In the genomic region with DNA sequence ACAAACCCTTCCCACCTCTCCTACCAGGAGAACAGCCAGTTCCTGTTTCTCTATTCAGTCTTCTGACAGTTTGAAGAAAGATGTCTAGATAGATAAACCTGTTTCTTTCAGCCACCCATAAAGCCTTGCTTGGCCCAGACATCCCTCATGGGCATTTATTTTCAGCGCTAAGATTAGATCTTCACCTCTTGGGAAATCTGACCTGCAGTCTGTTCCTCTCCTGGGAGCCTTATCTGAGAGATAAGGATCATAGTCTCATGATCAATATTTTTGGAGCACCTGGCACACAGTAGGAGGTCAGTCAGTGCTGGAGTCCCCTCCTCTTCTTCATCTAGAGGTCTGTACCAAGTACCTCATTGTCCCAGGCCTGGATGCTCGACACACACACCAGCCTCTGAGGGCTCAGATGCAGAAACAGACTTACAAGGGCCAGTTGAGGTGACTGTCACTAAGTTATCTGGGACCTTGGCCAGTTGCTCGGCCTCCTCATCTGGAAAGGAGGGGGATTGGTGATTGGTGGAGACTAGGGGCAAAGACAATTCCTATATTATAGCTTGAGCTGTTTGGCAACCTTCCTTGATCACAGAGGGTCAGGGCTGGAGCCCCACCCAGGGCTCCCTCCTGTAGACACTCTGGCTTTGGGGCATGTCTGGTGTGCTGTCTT, we compare ENCODE assay signal across 25 cellular contexts. TPM values are rescaled to one million over a fixed set of nuclear protein-coding genes. Genes with fewer than 3 reads are reported as not detected.
DNase-seq lines count a peak whose midpoint lies in the region; ATAC-seq, FAIRE-seq and TF ChIP-seq lines count a peak whose summit lies in the region.
"Had no signal": no experiment of that assay in that cellular context is flagged by ENCODE, and none has a peak within 500 bp of the region (broad histone marks: within the 10 kb centered on the region; RNA-seq: fewer than 3 reads in every experiment).

No MANE protein-coding gene starts in this region.

- no peak overlapping the region for H3K9ac ChIP-seq in BLaER1
- peak overlapping the region; percentile 38 to 66; a peak in 3 of 4 replicates for H3K9ac ChIP-seq in K562 (ENCODE audit: insufficient read depth in 1 of 2, low read depth in 2 of 2, low read length in 2 of 2)
- H3K9ac ChIP-seq in parathyroid adenoma: no peak overlapping the region

- no peaks in the 10 kb centered on the region for H3K9me3 Mint-ChIP-seq in activated CD4-positive, alpha-beta T cell treated with anti-CD3 and anti-CD28 coated beads for 36 hours (ENCODE audit: low read depth)
- no peaks in the 10 kb centered on the region for H3K9me3 Mint-ChIP-seq in activated T-helper 2 cell treated with anti-CD3 and anti-CD28 coated beads, Interferon-gamma antibody, Interleukin-2, Interleukin-4, amounts not matched to agents 10 μg/mL and 5 μg/mL and 100 μg/mL, durations not matched to agents 14 hours and 24 hours and 36 hours
- H3K9me3 Mint-ChIP-seq: CD8-positive, alpha-beta T cell; nephron progenitor cell; T-helper 1 cell treated with Interleukin-12 subunit alpha and Interleukin-12 subunit beta and Interleukin-4 antibody, amounts not matched to agents 30 μg/mL and 1 μg/mL, for 36 hours had no signal

- TF ChIP-seq POLR2A in K562 (conservative IDR thresholded peaks at IDR 0.05): no peak

- H3K27ac Mint-ChIP-seq in activated CD4-positive, alpha-beta T cell treated with anti-CD3 and anti-CD28 coated beads for 36 hours: no peak overlapping the region
- H3K27ac Mint-ChIP-seq in activated T-helper 2 cell treated with anti-CD3 and anti-CD28 coated beads, Interferon-gamma antibody, Interleukin-2, Interleukin-4, amounts not matched to agents 10 μg/mL and 5 μg/mL and 100 μg/mL, durations not matched to agents 14 hours and 24 hours and 36 hours: no peak overlapping the region
- H3K27ac Mint-ChIP-seq: CD8-positive, alpha-beta T cell; nephron progenitor cell; T-helper 1 cell treated with Interleukin-12 subunit alpha and Interleukin-12 subunit beta and Interleukin-4 antibody, amounts not matched to agents 30 μg/mL and 1 μg/mL, for 36 hours had no signal

- no peak for TF ChIP-seq RAD21 in K562 (CRISPR knock-in tag; conservative IDR thresholded peaks at IDR 0.05 in 1 of 2, IDR thresholded peaks at IDR 0.05 in 1 of 2)

- no peak for FAIRE-seq in K562 (lab: Jason Lieb, UNC)
- FAIRE-seq: H1 had no signal

- DNase-seq in K562 (ENCODE audit: extremely low read depth in 1 of 4, low spot score in 3 of 4) (peak in 1 of 4 experiments; percentile 50), occipital lobe (lab: John Stamatoyannopoulos, UW) (no peak), H4 (ENCODE audit: low spot score) (no peak)
- no peak for DNase-seq in activated CD4-positive, alpha-beta T cell treated with anti-CD3 and anti-CD28 coated beads for 36 hours
- no peak for DNase-seq in activated T-helper 2 cell treated with anti-CD3 and anti-CD28 coated beads, Interferon-gamma antibody, Interleukin-2, Interleukin-4, amounts not matched to agents 10 μg/mL and 5 μg/mL and 100 μg/mL, durations not matched to agents 14 hours and 24 hours and 36 hours (ENCODE audit: low spot score)
- DNase-seq: activated CD4-positive, alpha-beta T cell treated with anti-CD3 and anti-CD28 coated beads for 1 hour; activated CD8-positive, alpha-beta memory T cell treated with anti-CD3 and anti-CD28 coated beads, Interleukin-2, amount 50 U/mL, for 4 hours; activated gamma-delta T cell treated with Interleukin-2 at 50 U/mL for 16 hours; amygdala; CD8-positive, alpha-beta T cell; central memory CD4-positive, alpha-beta T cell; DND-41; effector CD4-positive, alpha-beta T cell; MM.1S; NCI-H2081; NCI-H510A treated with DMSO at 0.1 percent for 48 hours; nephron progenitor cell; stimulated activated naive CD4-positive, alpha-beta T cell; transverse colon had no signal

- H2AFZ ChIP-seq in K562 (ENCODE audit: low read depth, low read length) (peak overlapping the region; percentile 88), parathyroid adenoma (peak overlapping the region; percentile 8)

- H3K9me1 ChIP-seq in K562 (ENCODE audit: control insufficient read depth, insufficient read depth, low read length): no peaks in the 10 kb centered on the region

- peak; percentile 6 for ATAC-seq in GM18858 (IDR thresholded peaks at IDR 0.05; ENCODE audit: unreplicated experiment)
- peak; percentile 47 for ATAC-seq in K562
- no peak for ATAC-seq in activated CD4-positive, alpha-beta T cell treated with anti-CD3 and anti-CD28 coated beads for 36 hours
- ATAC-seq: CD8-positive, alpha-beta T cell had no signal

- H4K20me1 ChIP-seq in BLaER1: no peaks in the 10 kb centered on the region
- peaks cover 2% of the 10 kb centered on the region; the same call in 1 of the 2 replicates for H4K20me1 ChIP-seq in K562 (replicated peaks; ENCODE audit: control insufficient read depth, insufficient read depth, low read length)

- TF ChIP-seq CTCF in K562 (IDR thresholded peaks at IDR 0.05 in 2 of 3, conservative IDR thresholded peaks at IDR 0.05 in 1 of 3; ENCODE audit: insufficient read depth in 2 of 3, low read depth in 1 of 3, low read length in 3 of 3) (no peak), parathyroid adenoma (IDR thresholded peaks at IDR 0.05) (peak; percentile 4)

- POLR2A ChIA-PET in K562 (lab: Yijun Ruan, JAX): interaction anchor here (0.8 to 1.4 kb wide), 5 partner anchors 9 to 540 kb away, joined by 3 to 6 read pairs (median 5); no protein-coding TSS in a partner anchor
- POLR2A ChIA-PET in activated CD4-positive, alpha-beta T cell treated with anti-CD3 and anti-CD28 coated beads for 36 hours (lab: Charles Lee): interaction anchor here (1.0 kb wide), 1 partner anchor 81 kb away, joined by 3 read pairs; a partner anchor contains a TSS

- BruUV-seq in K562 (replicated peaks; lab: Mats Ljungman, UMichigan): no TSS peak

- WGBS in K562 (ENCODE audit: insufficient coverage, low coverage, missing lambda C conversion rate): 13% methylated on average over 3 of the region's 3 CpGs

- H3K4me2 ChIP-seq in BLaER1: peak overlapping the region; percentile 21
- H3K4me2 ChIP-seq in K562 (ENCODE audit: insufficient read depth, low read length): peak overlapping the region; percentile 61
- peak overlapping the region; percentile 37 for H3K4me2 ChIP-seq in parathyroid adenoma (ENCODE audit: low read length)

- no peaks in the 10 kb centered on the region for H3K27me3 Mint-ChIP-seq in activated CD4-positive, alpha-beta T cell treated with anti-CD3 and anti-CD28 coated beads for 36 hours
- peaks cover 20% of the 10 kb centered on the region for H3K27me3 Mint-ChIP-seq in activated T-helper 2 cell treated with anti-CD3 and anti-CD28 coated beads, Interferon-gamma antibody, Interleukin-2, Interleukin-4, amounts not matched to agents 10 μg/mL and 5 μg/mL and 100 μg/mL, durations not matched to agents 14 hours and 24 hours and 36 hours (ENCODE audit: low read depth)

- 0 out of 2 replicates have a peak overlapping the region, but pooled peaks have one; percentile 4 for H3K27ac ChIP-seq in BLaER1
- H3K27ac ChIP-seq in K562 (ENCODE audit: extremely low read depth, low read depth, low read length): peak overlapping the region; percentile 92
- peak overlapping the region; percentile 91 for H3K27ac ChIP-seq in parathyroid adenoma
- H3K27ac ChIP-seq: transverse colon had no signal

- H3K79me2 ChIP-seq in K562 (ENCODE audit: control insufficient read depth, insufficient read depth, low read length): no peaks in the 10 kb centered on the region
- no peaks in the 10 kb centered on the region for H3K79me2 ChIP-seq in parathyroid adenoma

- in situ Hi-C loops in K562 (cut with MboI): no loop called here

- TF ChIP-seq EP300 in K562 (IDR thresholded peaks at IDR 0.05; ENCODE audit: low read length): peak; percentile 33; the same call in 1 of the 2 replicates

- no peak overlapping the region for H3K4me3 ChIP-seq in BLaER1
- H3K4me3 ChIP-seq in K562: no peak overlapping the region
- H3K4me3 ChIP-seq in parathyroid adenoma (ENCODE audit: low read depth, low read length): no peak overlapping the region
- H3K4me3 ChIP-seq: transverse colon had no signal

- H3K9me3 ChIP-seq in BLaER1 (no peaks in the 10 kb centered on the region), K562 (replicated peaks; ENCODE audit: control insufficient read depth, insufficient read depth, low read depth, low read length) (no peaks in the 10 kb centered on the region; the same call in 1 of the 2 replicates), parathyroid adenoma (ENCODE audit: control insufficient read depth, low read length) (no peaks in the 10 kb centered on the region)
- H3K9me3 ChIP-seq: transverse colon had no signal

- H3K4me3 Mint-ChIP-seq in activated CD4-positive, alpha-beta T cell treated with anti-CD3 and anti-CD28 coated beads for 36 hours: no peak overlapping the region
- H3K4me3 Mint-ChIP-seq in activated T-helper 2 cell treated with anti-CD3 and anti-CD28 coated beads, Interferon-gamma antibody, Interleukin-2, Interleukin-4, amounts not matched to agents 10 μg/mL and 5 μg/mL and 100 μg/mL, durations not matched to agents 14 hours and 24 hours and 36 hours (ENCODE audit: low read depth): no peak overlapping the region
- H3K4me3 Mint-ChIP-seq: CD8-positive, alpha-beta T cell; nephron progenitor cell; T-helper 1 cell treated with Interleukin-12 subunit alpha and Interleukin-12 subunit beta and Interleukin-4 antibody, amounts not matched to agents 30 μg/mL and 1 μg/mL, for 36 hours had no signal

- intact Hi-C loops in K562 (cut with micrococcal nuclease): loop anchor here (1.0 kb wide), 1 partner anchor 55 kb away; no protein-coding TSS in a partner anchor
- intact Hi-C loops in activated CD4-positive, alpha-beta T cell treated with anti-CD3 and anti-CD28 coated beads for 36 hours (cut with DNase I, micrococcal nuclease): loop anchor here (1.0 kb wide), 3 partner anchors 55 to 98 kb away; no protein-coding TSS in a partner anchor
- intact Hi-C loops in activated T-helper 2 cell treated with anti-CD3 and anti-CD28 coated beads, Interferon-gamma antibody, Interleukin-2, Interleukin-4, amounts not matched to agents 10 μg/mL and 5 μg/mL and 100 μg/mL, durations not matched to agents 14 hours and 24 hours and 36 hours (cut with micrococcal nuclease): loop anchor here (1.0 to 2.0 kb wide), 2 partner anchors 47 to 55 kb away; no protein-coding TSS in a partner anchor

- peaks cover 11% of the 10 kb centered on the region for H3K4me1 Mint-ChIP-seq in activated CD4-positive, alpha-beta T cell treated with anti-CD3 and anti-CD28 coated beads for 36 hours
- H3K4me1 Mint-ChIP-seq in activated T-helper 2 cell treated with anti-CD3 and anti-CD28 coated beads, Interferon-gamma antibody, Interleukin-2, Interleukin-4, amounts not matched to agents 10 μg/mL and 5 μg/mL and 100 μg/mL, durations not matched to agents 14 hours and 24 hours and 36 hours (ENCODE audit: low read depth): peaks cover 3% of the 10 kb centered on the region

- no peaks in the 10 kb centered on the region for H3K36me3 Mint-ChIP-seq in activated CD4-positive, alpha-beta T cell treated with anti-CD3 and anti-CD28 coated beads for 36 hours (ENCODE audit: low read depth)
- no peaks in the 10 kb centered on the region for H3K36me3 Mint-ChIP-seq in activated T-helper 2 cell treated with anti-CD3 and anti-CD28 coated beads, Interferon-gamma antibody, Interleukin-2, Interleukin-4, amounts not matched to agents 10 μg/mL and 5 μg/mL and 100 μg/mL, durations not matched to agents 14 hours and 24 hours and 36 hours (ENCODE audit: low read depth)
- H3K36me3 Mint-ChIP-seq: CD8-positive, alpha-beta T cell had no signal

- H3K27me3 ChIP-seq in BLaER1: no peaks in the 10 kb centered on the region
- no peaks in the 10 kb centered on the region for H3K27me3 ChIP-seq in K562 (ENCODE audit: control insufficient read depth in 2 of 2, insufficient read depth in 2 of 2, low read length in 2 of 2)
- H3K27me3 ChIP-seq in parathyroid adenoma (ENCODE audit: control insufficient read depth, insufficient read depth, low read length): no peaks in the 10 kb centered on the region
- H3K27me3 ChIP-seq: transverse colon had no signal

- peaks cover 43% of the 10 kb centered on the region for H3K4me1 ChIP-seq in BLaER1
- H3K4me1 ChIP-seq in K562 (replicated peaks in 1 of 2; ENCODE audit: control insufficient read depth in 2 of 2, insufficient read depth in 2 of 2, low read length in 2 of 2): peaks cover 34% of the 10 kb centered on the region in 2 experiments
- peaks cover 77% of the 10 kb centered on the region for H3K4me1 ChIP-seq in parathyroid adenoma

- H3K36me3 ChIP-seq in BLaER1: no peaks in the 10 kb centered on the region
- H3K36me3 ChIP-seq in K562 (ENCODE audit: control insufficient read depth, insufficient read depth, low read length): no peaks in the 10 kb centered on the region
- no peaks in the 10 kb centered on the region for H3K36me3 ChIP-seq in parathyroid adenoma (ENCODE audit: control insufficient read depth, insufficient read depth, low read length)
- H3K36me3 ChIP-seq: transverse colon had no signal

- CTCF ChIA-PET in K562 (lab: Yijun Ruan, JAX; ENCODE audit: low intra/inter-chr PET ratio): interaction anchor here (0.5 to 2.6 kb wide), 2 partner anchors 55 to 58 kb away, joined by 3 to 12 read pairs; no protein-coding TSS in a partner anchor
- CTCF ChIA-PET in activated CD4-positive, alpha-beta T cell treated with anti-CD3 and anti-CD28 coated beads for 36 hours (lab: Charles Lee): interaction anchor here (0.6 to 2.9 kb wide), 9 partner anchors 9 to 83 kb away, joined by 3 to 12 read pairs (median 6); no protein-coding TSS in a partner anchor

RNA-seq across cellular contexts. Expression of a gene that starts 18.2 kb away (rescaled TPM):
- 1.3 and 3.5 TPM in 2 replicates for total RNA-seq in K562 (2011; cell fraction: chromatin; rRNA removed; ENCODE audit: low replicate concordance)
- 2.1 and 2.7 TPM in 2 replicates for total RNA-seq in K562 (2011; cell fraction: nucleolus; rRNA removed)
- total RNA-seq in K562 (2011; cell fraction: nucleoplasm; rRNA removed): 1.2 and 2.4 TPM in 2 replicates
- total RNA-seq in K562 (2014; rRNA removed) (0.20 and 0.91 TPM in 2 replicates), K562 (2014; rRNA removed; fragmentation: Illumina TruSeq; extraction: Trizol) (0.06 and 0.22 TPM in 2 replicates), K562 (2015; rRNA removed; fragmentation: Illumina TruSeq; extraction: Trizol) (0.36 and 0.87 TPM in 2 replicates), K562 (2021) (1.3 and 1.4 TPM in 2 replicates), occipital lobe (11.5 TPM)
- polyA plus RNA-seq in K562 (2011; rRNA removed) (0.26 and 0.83 TPM in 2 replicates), K562 (2014; fragmentation: Illumina TruSeq; extraction: Trizol) (0.30 and 0.71 TPM in 2 replicates), K562 (2014; fragmentation: Nextera tagmentation; extraction: Ambion mirVana) (under 1 TPM; 0.07 to 0.11 TPM), K562 (2014; rRNA removed) (0.42 and 0.45 TPM in 2 replicates)
- 0.39 and 0.47 TPM in 2 replicates for polyA plus RNA-seq in K562 (2011; cell fraction: cytosol; rRNA removed)
- polyA plus RNA-seq in K562 (2011; cell fraction: nucleus; rRNA removed): 2.0 and 2.1 TPM in 2 replicates
- 1.2 and 5.1 TPM in 2 replicates for polyA plus RNA-seq in K562 (2012)
- 0.28 and 1.2 TPM in 2 replicates for polyA minus RNA-seq in K562 (2011; rRNA and poly(A)+ RNA removed)
- not detected in 2 replicates for polyA minus RNA-seq in K562 (2011; cell fraction: cytosol; rRNA and poly(A)+ RNA removed)
- polyA minus RNA-seq in K562 (2011; cell fraction: nucleus; rRNA and poly(A)+ RNA removed): 0.94 and 1.7 TPM in 2 replicates
- not detected for total RNA-seq in activated CD4-positive, alpha-beta T cell treated with anti-CD3 and anti-CD28 coated beads for 36 hours
- not detected in 2 replicates for total RNA-seq in activated T-helper 2 cell treated with anti-CD3 and anti-CD28 coated beads, Interferon-gamma antibody, Interleukin-2, Interleukin-4, amounts not matched to agents 10 μg/mL and 5 μg/mL and 100 μg/mL, durations not matched to agents 14 hours and 24 hours and 36 hours
- total RNA-seq in H4 (2014; rRNA removed; shearing (Covaris generic)): 4.1 and 4.8 TPM in 2 replicates
- total RNA-seq: CD8-positive, alpha-beta T cell had no signal

RNA-seq across cellular contexts. Expression of a gene that starts 26.0 kb away (rescaled TPM):
- total RNA-seq in K562 (2011; cell fraction: chromatin; rRNA removed; ENCODE audit: low replicate concordance): 23.4 and 35.1 TPM in 2 replicates
- 25.7 and 30.9 TPM in 2 replicates for total RNA-seq in K562 (2011; cell fraction: nucleolus; rRNA removed)
- 34.2 and 41.3 TPM in 2 replicates for total RNA-seq in K562 (2011; cell fraction: nucleoplasm; rRNA removed)
- total RNA-seq in K562 (2014; rRNA removed): 6.8 and 8.6 TPM in 2 replicates
- 5.9 and 6.7 TPM in 2 replicates for total RNA-seq in K562 (2014; rRNA removed; fragmentation: Illumina TruSeq; extraction: Trizol)
- 5.9 and 6.9 TPM in 2 replicates for total RNA-seq in K562 (2015; rRNA removed; fragmentation: Illumina TruSeq; extraction: Trizol)
- 10.3 and 15.1 TPM in 2 replicates for total RNA-seq in K562 (2021)
- 8.0 and 8.4 TPM in 2 replicates for polyA plus RNA-seq in K562 (2011; rRNA removed)
- polyA plus RNA-seq in K562 (2011; cell fraction: cytosol; rRNA removed): 7.8 and 8.1 TPM in 2 replicates
- 11.1 and 12.6 TPM in 2 replicates for polyA plus RNA-seq in K562 (2011; cell fraction: nucleus; rRNA removed)
- 7.8 and 12.4 TPM in 2 replicates for polyA plus RNA-seq in K562 (2012)
- 9.9 and 10.8 TPM in 2 replicates for polyA plus RNA-seq in K562 (2014; fragmentation: Illumina TruSeq; extraction: Trizol)
- under 1 TPM; 0.97 to 0.98 TPM for polyA plus RNA-seq in K562 (2014; fragmentation: Nextera tagmentation; extraction: Ambion mirVana)
- polyA plus RNA-seq in K562 (2014; rRNA removed): 7.2 and 11.3 TPM in 2 replicates
- 12.3 and 13.4 TPM in 2 replicates for polyA minus RNA-seq in K562 (2011; rRNA and poly(A)+ RNA removed)
- 5.4 and 7.0 TPM in 2 replicates for polyA minus RNA-seq in K562 (2011; cell fraction: cytosol; rRNA and poly(A)+ RNA removed)
- 4.3 and 6.0 TPM in 2 replicates for polyA minus RNA-seq in K562 (2011; cell fraction: nucleus; rRNA and poly(A)+ RNA removed)
- 10 to 100 TPM; 10.1 to 12.7 TPM for total RNA-seq in activated CD4-positive, alpha-beta T cell treated with anti-CD3 and anti-CD28 coated beads for 36 hours
- 43.2 TPM for total RNA-seq in occipital lobe
- total RNA-seq in activated T-helper 2 cell treated with anti-CD3 and anti-CD28 coated beads, Interferon-gamma antibody, Interleukin-2, Interleukin-4, amounts not matched to agents 10 μg/mL and 5 μg/mL and 100 μg/mL, durations not matched to agents 14 hours and 24 hours and 36 hours: 2.4 and 2.5 TPM in 2 replicates
- total RNA-seq in H4 (2014; rRNA removed; shearing (Covaris generic)): 3.8 and 6.1 TPM in 2 replicates

RNA-seq across cellular contexts. Expression of a gene that starts 37.6 kb away (rescaled TPM):
- 0.21 and 0.51 TPM in 2 replicates for total RNA-seq in K562 (2011; cell fraction: chromatin; rRNA removed; ENCODE audit: low replicate concordance)
- 0.39 and 0.50 TPM in 2 replicates for total RNA-seq in K562 (2011; cell fraction: nucleolus; rRNA removed)
- 0.31 and 0.37 TPM in 2 replicates for total RNA-seq in K562 (2011; cell fraction: nucleoplasm; rRNA removed)
- not detected in 2 replicates for total RNA-seq in K562 (2014; rRNA removed)
- 0.07 and 0.10 TPM in 2 replicates for total RNA-seq in K562 (2014; rRNA removed; fragmentation: Illumina TruSeq; extraction: Trizol)
- 0.11 and 0.23 TPM in 2 replicates for total RNA-seq in K562 (2015; rRNA removed; fragmentation: Illumina TruSeq; extraction: Trizol)
- 0.20 TPM in 1 of 2 replicates, not detected in the other for total RNA-seq in K562 (2021)
- 0.06 and 0.08 TPM in 2 replicates for polyA plus RNA-seq in K562 (2011; rRNA removed)
- 0.04 TPM in 1 of 2 replicates, not detected in the other for polyA plus RNA-seq in K562 (2011; cell fraction: cytosol; rRNA removed)
- polyA plus RNA-seq in K562 (2011; cell fraction: nucleus; rRNA removed): 0.18 and 0.47 TPM in 2 replicates
- 0.17 and 3.1 TPM in 2 replicates for polyA plus RNA-seq in K562 (2012)
- 0.04 TPM in 1 of 2 replicates, not detected in the other for polyA plus RNA-seq in K562 (2014; fragmentation: Illumina TruSeq; extraction: Trizol)
- polyA plus RNA-seq in K562 (2014; fragmentation: Nextera tagmentation; extraction: Ambion mirVana): not detected
- 0.11 TPM in 1 of 2 replicates, not detected in the other for polyA plus RNA-seq in K562 (2014; rRNA removed)
- polyA minus RNA-seq in K562 (2011; rRNA and poly(A)+ RNA removed): not detected in 2 replicates
- polyA minus RNA-seq in K562 (2011; cell fraction: cytosol; rRNA and poly(A)+ RNA removed): not detected in 2 replicates
- polyA minus RNA-seq in K562 (2011; cell fraction: nucleus; rRNA and poly(A)+ RNA removed): 0.27 and 0.44 TPM in 2 replicates
- not detected for total RNA-seq in activated CD4-positive, alpha-beta T cell treated with anti-CD3 and anti-CD28 coated beads for 36 hours
- total RNA-seq in occipital lobe: not detected
- not detected in 2 replicates for total RNA-seq in activated T-helper 2 cell treated with anti-CD3 and anti-CD28 coated beads, Interferon-gamma antibody, Interleukin-2, Interleukin-4, amounts not matched to agents 10 μg/mL and 5 μg/mL and 100 μg/mL, durations not matched to agents 14 hours and 24 hours and 36 hours
- not detected in 2 replicates for total RNA-seq in H4 (2014; rRNA removed; shearing (Covaris generic))
- total RNA-seq: CD8-positive, alpha-beta T cell; transverse colon had no signal
- polyA plus RNA-seq: AG04450 had no signal

Comparison
In these comparisons a context has a peak if more than half of its experiments do, and no peak if none do; other contexts are left out.
1. H3K27ac ChIP-seq: peak in every context shown above with its lines; median percentile 92 in K562; 91 in parathyroid adenoma; 4 in BLaER1.
2. H3K9ac ChIP-seq: peak in K562 (2 of 2); none in BLaER1 (single experiment) and parathyroid adenoma (single experiment).
3. Peak in every context shown above with its lines, with median percentiles within 50 percentile points of each other: H3K4me2 ChIP-seq.